2 cellular contexts compared by ENCODE assay signal in genomic region chr7:92131764-92132330, GRCh38.
TF ChIP-seq lines count a peak whose summit lies in the region.

No MANE protein-coding gene starts in this region.

TF ChIP-seq in SK-N-SH, 30 proteins besides CTCF, POLR2A, EP300 and RAD21 (continued from another document):
- no peak for TF ChIP-seq USF2 (IDR thresholded peaks at IDR 0.05; ENCODE audit: borderline replicate concordance, low read depth, low read length)
- no peak for TF ChIP-seq SMC3 (IDR thresholded peaks at IDR 0.05; ENCODE audit: low read depth, low read length)
- TF ChIP-seq RXRA (IDR thresholded peaks at IDR 0.05; ENCODE audit: borderline replicate concordance, low read depth), result no peak
- no peak for TF ChIP-seq CHD2 (IDR thresholded peaks at IDR 0.05; ENCODE audit: low read length, partially characterized antibody)
- TF ChIP-seq MAX (IDR thresholded peaks at IDR 0.05; ENCODE audit: low read depth), result no peak
- no peak for TF ChIP-seq MEF2A (IDR thresholded peaks at IDR 0.05; ENCODE audit: borderline replicate concordance, low read depth)
- no peak for TF ChIP-seq REST (IDR thresholded peaks at IDR 0.05; ENCODE audit: low read depth, low read length)
- TF ChIP-seq ZBTB33 (IDR thresholded peaks at IDR 0.05; ENCODE audit: borderline replicate concordance, low read depth), result no peak
- TF ChIP-seq YY1 (IDR thresholded peaks at IDR 0.05; ENCODE audit: low read depth), result no peak
- TF ChIP-seq IRF3 (IDR thresholded peaks at IDR 0.05; ENCODE audit: low read depth, low read length), result no peak
- no peak for TF ChIP-seq GATA2 (CRISPR knock-in tag; IDR thresholded peaks at IDR 0.05)
- TF ChIP-seq NRF1 (IDR thresholded peaks at IDR 0.05; ENCODE audit: low read depth, low read length), result no peak
- no peak for TF ChIP-seq TCF12 (IDR thresholded peaks at IDR 0.05)
- no peak for TF ChIP-seq USF1 (IDR thresholded peaks at IDR 0.05; ENCODE audit: borderline replicate concordance, low read depth)

TF ChIP-seq in SK-N-SH treated with all-trans-retinoic acid at 6 μM for 48 hours, 23 proteins besides CTCF, POLR2A, EP300 and RAD21 (continued from another document):
- no peak for TF ChIP-seq PATZ1 (CRISPR knock-in tag; IDR thresholded peaks at IDR 0.05; ENCODE audit: borderline replicate concordance)
